9 cellular contexts compared by ENCODE assay signal in genomic region chr2:236562434-236562833, GRCh38. TPM values are rescaled to one million over a fixed set of nuclear protein-coding genes. Genes with fewer than 3 reads are reported as not detected.
DNase-seq lines count a peak whose midpoint lies in the region; TF ChIP-seq lines count a peak whose summit lies in the region.
"Had no signal": no experiment of that assay in that cellular context is flagged by ENCODE, and none has a peak within 500 bp of the region (broad histone marks: within the 10 kb centered on the region; RNA-seq: fewer than 3 reads in every experiment).

No MANE protein-coding gene starts in this region.

- no peak overlapping the region for H4K8ac ChIP-seq in mesendoderm (ENCODE audit: low read depth, low read length)

- H3K27ac ChIP-seq in AG04450 (ENCODE audit: low read depth, low read length): no peak overlapping the region
- H3K27ac ChIP-seq in mesendoderm (ENCODE audit: low read depth, low read length): no peak overlapping the region
- H3K27ac ChIP-seq in colonic mucosa: no peak overlapping the region
- H3K27ac ChIP-seq: epithelial cell of prostate had no signal

- no peaks in the 10 kb centered on the region for H3K79me1 ChIP-seq in mesendoderm (ENCODE audit: low read length)

- H3K4me3 ChIP-seq in AG04450 (ENCODE audit: low read depth, low read length) (no peak overlapping the region), cardiac fibroblast (replicated peaks in 1 of 2; ENCODE audit: low read depth in 2 of 2, low read length in 2 of 2) (no peak overlapping the region), mesendoderm (ENCODE audit: low read length) (no peak overlapping the region), colonic mucosa (no peak overlapping the region)

- H2BK5ac ChIP-seq in mesendoderm (ENCODE audit: low read length): no peak overlapping the region

- intact Hi-C loops in colonic mucosa (cut with DNase I): no loop called here

- no CpG with 5 or more reads among the region's 5 CpGs for WGBS in mesendoderm (ENCODE audit: extremely low coverage, insufficient coverage, low lambda C conversion rate)

- TF ChIP-seq POLR2A in erythroblast (IDR thresholded peaks at IDR 0.05; ENCODE audit: low read length): no peak

- H3K9me3 ChIP-seq in AG04450 (ENCODE audit: control insufficient read depth, insufficient read depth, low read length): no peaks in the 10 kb centered on the region
- H3K9me3 ChIP-seq in colonic mucosa: no peaks in the 10 kb centered on the region

- POLR2A ChIA-PET in AG04450 (lab: Yijun Ruan, JAX): no interaction called here

- H2BK120ac ChIP-seq in mesendoderm (ENCODE audit: low read depth, low read length): no peak overlapping the region

- DNase-seq in AG04450 (ENCODE audit: low read depth, low spot score) (no peak), HuH-7 (ENCODE audit: low spot score) (peak; percentile 50), cardiac fibroblast (ENCODE audit: low read depth in 2 of 2) (peak; percentile 16 to 22), mesendoderm (peak; percentile 48), C1 segment of cervical spinal cord (lab: John Stamatoyannopoulos, UW) (no peak), colonic mucosa (no peak), erythroblast (lab: John Stamatoyannopoulos, UW) (no peak), AML-193 (lab: John Stamatoyannopoulos, UW) (no peak)

- TF ChIP-seq CTCF in AG04450 (IDR thresholded peaks at IDR 0.05; ENCODE audit: low read depth, low read length): peak; percentile 48
- TF ChIP-seq CTCF in cardiac fibroblast (IDR thresholded peaks at IDR 0.05; ENCODE audit: low read depth, low read length): peak; percentile 30
- no peak for TF ChIP-seq CTCF in colonic mucosa (IDR thresholded peaks at IDR 0.05)

- no peak overlapping the region for H3K56ac ChIP-seq in mesendoderm (ENCODE audit: low read length)

- H3K4ac ChIP-seq in mesendoderm (ENCODE audit: low read depth, low read length): no peak overlapping the region

- no peak overlapping the region for H4K5ac ChIP-seq in mesendoderm (ENCODE audit: low read length)

- no peak overlapping the region for H2AK5ac ChIP-seq in mesendoderm (ENCODE audit: low read length)

- H3K23ac ChIP-seq in mesendoderm (ENCODE audit: low read length): no peak overlapping the region

- no peaks in the 10 kb centered on the region for H3K4me1 ChIP-seq in mesendoderm (ENCODE audit: control insufficient read depth, low read depth, low read length)
- H3K4me1 ChIP-seq in colonic mucosa: no peaks in the 10 kb centered on the region

- CTCF ChIA-PET in AG04450 (lab: Charles Lee): no interaction called here

- H3K79me2 ChIP-seq in mesendoderm (ENCODE audit: control insufficient read depth, insufficient read depth, low read length): no peaks in the 10 kb centered on the region

- no peak overlapping the region for H2BK15ac ChIP-seq in mesendoderm (replicated peaks; ENCODE audit: low read depth)

- H3K36me3 ChIP-seq in mesendoderm (ENCODE audit: control insufficient read depth, insufficient read depth, low read length): no peaks in the 10 kb centered on the region
- no peaks in the 10 kb centered on the region for H3K36me3 ChIP-seq in colonic mucosa

- H3K4me2 ChIP-seq in mesendoderm (ENCODE audit: low read length): no peak overlapping the region

- H3K18ac ChIP-seq in mesendoderm (ENCODE audit: low read length): no peak overlapping the region

- peaks cover 5% of the 10 kb centered on the region for H3K27me3 ChIP-seq in AG04450 (ENCODE audit: control insufficient read depth, insufficient read depth, low read length)
- H3K27me3 ChIP-seq in mesendoderm (ENCODE audit: insufficient read depth, low read length, poor library complexity): no peaks in the 10 kb centered on the region
- peaks cover 2% of the 10 kb centered on the region for H3K27me3 ChIP-seq in colonic mucosa

- H3K9ac ChIP-seq in mesendoderm (ENCODE audit: low read length) (no peak overlapping the region), colonic mucosa (ENCODE audit: low read depth in 2 of 2, low read length in 2 of 2) (no peak overlapping the region)

RNA-seq across cellular contexts. Expression of gene ACKR3, which starts 7.2 kb away (rescaled TPM):
- 0.05 and 0.07 TPM in 2 replicates for polyA plus RNA-seq in AG04450 (2011; rRNA removed)
- polyA minus RNA-seq in AG04450 (2011; rRNA and poly(A)+ RNA removed): 0.87 TPM in 1 of 2 replicates, not detected in the other
- 5.3 TPM for polyA plus RNA-seq in mesendoderm (2013, experiment 1 of 2)
- 4.6 TPM for polyA plus RNA-seq in mesendoderm (2013, experiment 2 of 2)
- total RNA-seq in colonic mucosa: 10 to 100 TPM in 1 of 2 donors, 1 to 10 TPM in 1; 3.5 to 10.1 TPM

Comparison
In these comparisons a context has a peak if more than half of its experiments do, and no peak if none do; other contexts are left out.
1. DNase-seq: peak in HuH-7 (single experiment), cardiac fibroblast (2 of 2) and mesendoderm (single experiment); none in AG04450 (single experiment), C1 segment of cervical spinal cord (0 of 14), colonic mucosa (single experiment), erythroblast (0 of 2) and AML-193 (0 of 2).